Comparison of ENCODE assay signal across 8 cellular contexts in the genomic region with DNA sequence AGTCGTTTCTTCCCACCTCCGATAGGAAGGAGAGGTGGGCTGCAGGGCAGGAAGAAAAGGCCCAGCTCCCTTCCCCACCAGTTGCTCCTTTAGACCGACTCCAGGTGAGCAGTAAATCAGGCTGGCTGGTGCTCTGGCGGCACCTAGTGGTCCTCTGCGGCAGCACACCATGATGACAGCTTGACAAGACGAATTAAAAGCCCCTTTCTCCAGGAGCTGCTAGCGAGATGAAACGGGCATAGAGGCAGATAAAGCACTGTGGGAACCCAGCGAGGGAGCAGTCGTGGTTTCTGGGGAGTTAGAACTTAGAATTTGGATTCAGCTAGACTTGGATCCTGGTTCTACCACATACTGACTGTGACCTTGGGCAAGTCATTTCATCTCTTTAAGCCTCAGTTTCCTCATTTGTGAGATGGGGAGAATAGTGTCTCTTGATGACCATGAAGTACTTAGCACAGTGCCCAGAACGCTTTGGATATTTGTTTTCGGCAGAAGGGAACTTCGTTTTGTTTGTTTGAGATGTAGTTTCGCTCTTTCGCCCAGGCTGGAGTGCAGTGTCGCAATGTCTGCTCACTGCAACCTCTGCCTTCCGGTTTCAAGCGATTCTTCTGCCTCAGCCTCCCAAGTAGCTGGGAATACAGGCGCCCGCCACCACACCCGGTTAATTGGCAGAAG. TPM values are rescaled to one million over a fixed set of nuclear protein-coding genes. Genes with fewer than 3 reads are reported as not detected.
DNase-seq lines count a peak whose midpoint lies in the region; ATAC-seq and TF ChIP-seq lines count a peak whose summit lies in the region.

No MANE protein-coding gene starts in this region.

- peaks cover 25% of the 10 kb centered on the region for H3K4me1 ChIP-seq in CD8-positive, alpha-beta T cell (ENCODE audit: insufficient read depth, low read length)

- peak; percentile 98 for ATAC-seq in CD8-positive, alpha-beta T cell
- ATAC-seq in HG03097 (IDR thresholded peaks at IDR 0.05; ENCODE audit: low FRiP score, unreplicated experiment), result peak; percentile 61
- peak; percentile 94 for ATAC-seq in left lobe of liver
- no peak for ATAC-seq in HG03457 (IDR thresholded peaks at IDR 0.05; ENCODE audit: unreplicated experiment)

- H3K9me3 ChIP-seq in CD8-positive, alpha-beta T cell (ENCODE audit: low read length), result no peaks in the 10 kb centered on the region

- peaks cover 41% of the 10 kb centered on the region for H3K4me1 Mint-ChIP-seq in CD8-positive, alpha-beta T cell (ENCODE audit: low read depth)
- peaks cover 4% of the 10 kb centered on the region for H3K4me1 Mint-ChIP-seq in chondrocyte (ENCODE audit: low read depth)

- no peaks in the 10 kb centered on the region for H3K27me3 ChIP-seq in CD8-positive, alpha-beta T cell (ENCODE audit: insufficient read depth, low read length)

- no peak overlapping the region for H3K27ac ChIP-seq in CD8-positive, alpha-beta T cell (ENCODE audit: low read depth, low read length)

- CTCF ChIA-PET in CD8-positive, alpha-beta T cell (lab: Charles Lee), result interaction anchor here (0.6 to 13.5 kb wide), 71 partner anchors 10 to 521 kb away, joined by 3 to 312 read pairs (median 6); partner anchors contain the start of genes COL9A2, SMAP2 and TMCO2

- POLR2A ChIA-PET in CD8-positive, alpha-beta T cell (lab: Charles Lee), result interaction anchor here (0.6 to 3.7 kb wide), 8 partner anchors 23 to 329 kb away, joined by 3 to 15 read pairs (median 5); no protein-coding TSS in a partner anchor

- H3K36me3 Mint-ChIP-seq in CD8-positive, alpha-beta T cell, result no peaks in the 10 kb centered on the region
- peaks cover 10% of the 10 kb centered on the region for H3K36me3 Mint-ChIP-seq in chondrocyte (ENCODE audit: low read depth)

- peak; percentile 94 for TF ChIP-seq CTCF in CD8-positive, alpha-beta T cell (IDR thresholded peaks at IDR 0.05)
- peak; percentile 100 for TF ChIP-seq CTCF in chondrocyte (IDR thresholded peaks at IDR 0.05)

- H3K27ac Mint-ChIP-seq in CD8-positive, alpha-beta T cell, result peak overlapping the region; percentile 10
- no peak overlapping the region for H3K27ac Mint-ChIP-seq in chondrocyte (ENCODE audit: unreplicated experiment)

- no peaks in the 10 kb centered on the region for H3K27me3 Mint-ChIP-seq in CD8-positive, alpha-beta T cell (ENCODE audit: low read depth)
- peaks cover 11% of the 10 kb centered on the region for H3K27me3 Mint-ChIP-seq in chondrocyte (ENCODE audit: low read depth)

- H3K36me3 ChIP-seq in CD8-positive, alpha-beta T cell (ENCODE audit: insufficient read depth, low read length), result no peaks in the 10 kb centered on the region

- H3K4me3 Mint-ChIP-seq in CD8-positive, alpha-beta T cell, result peak overlapping the region; percentile 42
- H3K4me3 Mint-ChIP-seq in chondrocyte (ENCODE audit: unreplicated experiment), result no peak overlapping the region

- intact Hi-C loops in CD8-positive, alpha-beta T cell (cut with DNase I, micrococcal nuclease), result loop anchor here (1.0 to 10.0 kb wide), 8 partner anchors 24 to 424 kb away; no protein-coding TSS in a partner anchor

- peak; percentile 80 to 95 (median 89) for DNase-seq in CD8-positive, alpha-beta T cell
- DNase-seq in NCI-H524 (lab: John Stamatoyannopoulos, UW) (peak; percentile 55 to 88), chondrocyte (ENCODE audit: low spot score) (no peak), left lobe of liver (ENCODE audit: low spot score) (peak; percentile 84)
- peak; percentile 94 for DNase-seq in activated CD4-positive, alpha-beta T cell treated with anti-CD3 and anti-CD28 coated beads for 48 hours
- DNase-seq in stimulated activated CD4-positive, alpha-beta T cell treated with anti-CD3 and anti-CD28 coated beads, Interleukin-2, amount 100 ng/mL, for 4 hours (ENCODE audit: low read depth), result peak; percentile 84

- H3K9me3 Mint-ChIP-seq in CD8-positive, alpha-beta T cell, result no peaks in the 10 kb centered on the region
- peaks cover 14% of the 10 kb centered on the region for H3K9me3 Mint-ChIP-seq in chondrocyte (ENCODE audit: low read depth)

- H3K4me3 ChIP-seq in CD8-positive, alpha-beta T cell (ENCODE audit: low read depth, low read length), result no peak overlapping the region

RNA-seq across cellular contexts. Expression of gene COL9A2, which starts 21.8 kb away (rescaled TPM):
- total RNA-seq in CD8-positive, alpha-beta T cell, result 1 to 10 TPM; 3.2 to 4.0 TPM
- total RNA-seq in chondrocyte (4.9 to 10.4 TPM (median 9.9 TPM) in 3 replicates), left lobe of liver (0.45 TPM)

RNA-seq across cellular contexts. Expression of gene SMAP2, which starts 34.6 kb away (rescaled TPM):
- total RNA-seq in CD8-positive, alpha-beta T cell, result 100 to 1,000 TPM; 167 to 171 TPM
- 14.0 to 16.8 TPM (median 15.5 TPM) in 3 replicates for total RNA-seq in chondrocyte
- total RNA-seq in left lobe of liver, result 36.4 TPM
